14 cellular contexts compared by ENCODE assay signal in the genomic region with DNA sequence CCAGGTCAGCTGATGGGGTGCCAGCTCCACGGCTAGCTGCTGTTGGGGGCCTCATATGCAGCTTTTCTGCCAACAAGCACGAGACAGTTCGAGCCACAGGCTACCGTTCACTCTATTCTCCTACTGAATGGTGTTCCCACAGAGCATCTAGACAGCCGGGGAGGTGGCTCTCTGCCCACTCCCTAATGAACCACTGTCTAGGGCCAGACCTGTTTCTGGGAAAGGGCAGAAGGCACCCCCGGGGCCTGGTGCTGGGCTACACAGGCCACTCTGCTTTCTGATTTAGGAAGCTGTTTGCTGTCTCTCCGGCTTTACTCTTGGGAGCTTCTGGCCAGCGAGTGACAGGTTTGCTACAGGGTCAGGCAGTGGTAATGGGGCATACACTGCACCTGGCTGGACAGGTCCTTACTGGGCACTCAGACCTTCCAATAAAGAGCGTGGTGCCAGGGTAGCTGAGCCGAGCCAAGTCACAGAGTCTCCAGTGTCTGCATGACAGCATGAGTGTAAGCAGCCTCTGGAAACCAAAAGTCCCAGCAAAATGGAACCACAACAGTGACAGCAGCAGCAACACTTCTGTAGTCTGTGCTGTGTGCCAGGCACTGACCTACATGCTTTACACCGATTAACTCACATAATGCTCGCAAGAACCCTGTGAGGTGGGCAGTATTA. TPM values are rescaled to one million over a fixed set of nuclear protein-coding genes. Genes with fewer than 3 reads are reported as not detected.
DNase-seq lines count a peak whose midpoint lies in the region; ATAC-seq and TF ChIP-seq lines count a peak whose summit lies in the region.
"Had no signal": no experiment of that assay in that cellular context is flagged by ENCODE, and none has a peak within 500 bp of the region (broad histone marks: within the 10 kb centered on the region; RNA-seq: fewer than 3 reads in every experiment).

No MANE protein-coding gene starts in this region.

- POLR2A ChIA-PET in CD8-positive, alpha-beta memory T cell (lab: Charles Lee) = interaction anchor here (1.9 to 2.4 kb wide), 2 partner anchors 12 to 26 kb away, joined by 8 to 14 read pairs; no protein-coding TSS in a partner anchor

- no peaks in the 10 kb centered on the region for H3K27me3 ChIP-seq in CD8-positive, alpha-beta memory T cell (ENCODE audit: insufficient read depth, low read length, poor library complexity, severe bottlenecking)
- H3K27me3 ChIP-seq: upper lobe of right lung had no signal

- no peaks in the 10 kb centered on the region for H3K9me3 Mint-ChIP-seq in CD8-positive, alpha-beta memory T cell
- no peaks in the 10 kb centered on the region for H3K9me3 Mint-ChIP-seq in natural killer cell

- no peak for TF ChIP-seq CTCF in natural killer cell (IDR thresholded peaks at IDR 0.05)

- peak overlapping the region in 6 of 7 donors; percentile 29 to 65 (median 54) for H3K4me3 Mint-ChIP-seq in CD8-positive, alpha-beta memory T cell
- H3K4me3 Mint-ChIP-seq in natural killer cell = no peak overlapping the region

- H3K9me3 ChIP-seq in CD8-positive, alpha-beta memory T cell (ENCODE audit: low read length) = no peaks in the 10 kb centered on the region
- H3K9me3 ChIP-seq: upper lobe of right lung had no signal

- peaks cover 44% of the 10 kb centered on the region for H3K4me1 ChIP-seq in CD8-positive, alpha-beta memory T cell (ENCODE audit: insufficient read depth, low read length)
- H3K4me1 ChIP-seq: upper lobe of right lung had no signal

- no peak overlapping the region for H3K4me3 ChIP-seq in CD8-positive, alpha-beta memory T cell (ENCODE audit: low read length)
- H3K4me3 ChIP-seq: upper lobe of right lung had no signal

- intact Hi-C loops in natural killer cell (cut with micrococcal nuclease) = no loop called here

- H3K27ac ChIP-seq in CD8-positive, alpha-beta memory T cell (ENCODE audit: low read depth, low read length) = no peak overlapping the region
- H3K27ac ChIP-seq: upper lobe of right lung had no signal

- CTCF ChIA-PET in CD8-positive, alpha-beta memory T cell (lab: Charles Lee) = interaction anchor here (0.9 to 3.6 kb wide), 16 partner anchors 12 to 201 kb away, joined by 3 to 29 read pairs (median 5); a partner anchor contains a TSS

- peak in 2 of 3 donors; percentile 28 to 43 for ATAC-seq in natural killer cell
- ATAC-seq in HG03469 (IDR thresholded peaks at IDR 0.05; ENCODE audit: unreplicated experiment) = no peak
- ATAC-seq in GM19324 (IDR thresholded peaks at IDR 0.05; ENCODE audit: low FRiP score, unreplicated experiment) = no peak
- no peak for ATAC-seq in HG03108 (IDR thresholded peaks at IDR 0.05; ENCODE audit: unreplicated experiment)
- ATAC-seq: upper lobe of right lung had no signal

- peaks cover 72 to 91% (median 82%) of the 10 kb centered on the region in 3 donors for H3K4me1 Mint-ChIP-seq in CD8-positive, alpha-beta memory T cell
- H3K4me1 Mint-ChIP-seq in natural killer cell = peaks cover 26 to 37% of the 10 kb centered on the region in 2 donors

- peaks cover 0 to 20% (median 7%) of the 10 kb centered on the region in 3 donors for H3K36me3 Mint-ChIP-seq in CD8-positive, alpha-beta memory T cell
- no peaks in the 10 kb centered on the region for H3K36me3 Mint-ChIP-seq in natural killer cell

- DNase-seq in CD8-positive, alpha-beta memory T cell = peak in 2 of 5 donors; percentile 11 to 47
- DNase-seq in NCI-H1092 (lab: John Stamatoyannopoulos, UW) (peak; percentile 54), astrocyte of the hippocampus (ENCODE audit: low read depth, low spot score) (peak; percentile 39), natural killer cell (no peak), EL (no peak)
- DNase-seq: GOT3; MV-4-11; NCI-H345; RPMI8226; stimulated activated CD4-positive, alpha-beta T cell treated with anti-CD3 and anti-CD28 coated beads, Interleukin-12 subunit alpha, Interleukin-12 subunit beta, amount 100 ng/mL, for 4 hours; upper lobe of right lung had no signal

- H3K27ac Mint-ChIP-seq in CD8-positive, alpha-beta memory T cell = peak overlapping the region; percentile 90 to 99 (median 96)
- peak overlapping the region; percentile 22 to 29 for H3K27ac Mint-ChIP-seq in natural killer cell

- H3K36me3 ChIP-seq in CD8-positive, alpha-beta memory T cell (ENCODE audit: insufficient read depth, low read length) = no peaks in the 10 kb centered on the region
- H3K36me3 ChIP-seq: upper lobe of right lung had no signal

- H3K27me3 Mint-ChIP-seq in CD8-positive, alpha-beta memory T cell = no peaks in the 10 kb centered on the region
- H3K27me3 Mint-ChIP-seq in natural killer cell (ENCODE audit: low read depth in 2 of 2) = no peaks in the 10 kb centered on the region

RNA-seq across cellular contexts. Expression of a gene that starts 8.4 kb away (rescaled TPM):
- 10 to 100 TPM; 79.5 to 86.3 TPM for total RNA-seq in CD8-positive, alpha-beta memory T cell
- 181 TPM for polyA plus RNA-seq in CD8-positive, alpha-beta memory T cell
- total RNA-seq in natural killer cell = 10 to 100 TPM; 10.2 to 27.4 (median 19.4) TPM

RNA-seq across cellular contexts. Expression of a gene that starts 58.3 kb away (rescaled TPM):
- 10 to 100 TPM; 54.3 TPM for total RNA-seq in CD8-positive, alpha-beta memory T cell
- polyA plus RNA-seq in CD8-positive, alpha-beta memory T cell = 25.8 TPM
- 100 to 1,000 TPM in 1 of 3 donors, 10 to 100 TPM in 2; 85.0 to 111 (median 94.7) TPM for total RNA-seq in natural killer cell

Comparison
In these comparisons a context has a peak if more than half of its experiments do, and no peak if none do; other contexts are left out.
1. DNase-seq: peak in NCI-H1092 (single experiment) and astrocyte of the hippocampus (single experiment); none in natural killer cell (single experiment) and EL (single experiment).
2. ATAC-seq: peak in natural killer cell (2 of 3); none in HG03469 (single experiment), GM19324 (single experiment) and HG03108 (single experiment).